Comparison of ENCODE assay signal across 9 cellular contexts in the genomic region with DNA sequence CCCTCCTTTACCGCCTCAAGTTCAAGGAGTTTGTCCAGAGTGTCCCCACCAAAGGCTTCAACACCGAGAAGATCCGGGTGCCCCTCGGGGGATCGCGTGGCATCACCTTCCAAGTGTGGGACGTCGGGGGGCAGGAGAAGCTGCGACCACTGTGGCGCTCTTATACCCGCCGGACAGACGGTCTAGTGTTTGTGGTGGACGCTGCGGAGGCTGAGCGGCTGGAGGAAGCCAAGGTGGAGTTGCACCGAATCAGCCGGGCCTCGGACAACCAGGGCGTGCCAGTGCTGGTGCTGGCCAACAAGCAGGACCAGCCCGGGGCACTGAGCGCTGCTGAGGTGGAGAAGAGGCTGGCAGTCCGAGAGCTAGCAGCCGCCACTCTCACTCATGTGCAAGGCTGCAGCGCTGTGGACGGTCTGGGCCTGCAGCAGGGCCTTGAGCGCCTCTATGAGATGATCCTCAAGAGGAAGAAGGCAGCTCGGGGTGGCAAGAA. TPM values are rescaled to one million over a fixed set of nuclear protein-coding genes. Genes with fewer than 3 reads are reported as not detected.
DNase-seq lines count a peak whose midpoint lies in the region; ATAC-seq and TF ChIP-seq lines count a peak whose summit lies in the region.
"Had no signal": no experiment of that assay in that cellular context is flagged by ENCODE, and none has a peak within 500 bp of the region (broad histone marks: within the 10 kb centered on the region; RNA-seq: fewer than 3 reads in every experiment).

No MANE protein-coding gene starts in this region.

- H3K36me3 ChIP-seq in BE2C = peaks cover 25% of the 10 kb centered on the region
- no peaks in the 10 kb centered on the region for H3K36me3 ChIP-seq in PC-9 (ENCODE audit: low read depth)
- H3K36me3 ChIP-seq: pancreas had no signal

- H3K27me3 ChIP-seq in BE2C (no peaks in the 10 kb centered on the region), PC-9 (ENCODE audit: insufficient read depth, low read depth) (no peaks in the 10 kb centered on the region)
- H3K27me3 ChIP-seq: pancreas had no signal

- H3K4me3 ChIP-seq in BE2C (ENCODE audit: low read depth, low read length) (peak overlapping the region; percentile 90), PC-9 (peak overlapping the region; percentile 60)

- no peak overlapping the region for H3K27ac ChIP-seq in PC-9
- H3K27ac ChIP-seq in epithelial cell of prostate = peak overlapping the region; percentile 87

- CTCF ChIA-PET in PC-9 (lab: Charles Lee) = no interaction called here

- H3K9me3 ChIP-seq in BE2C (no peaks in the 10 kb centered on the region), PC-9 (ENCODE audit: insufficient read depth, low read depth) (no peaks in the 10 kb centered on the region)
- H3K9me3 ChIP-seq: pancreas had no signal

- H3K9me2 ChIP-seq in PC-9 (ENCODE audit: insufficient read depth) = no peaks in the 10 kb centered on the region

- POLR2A ChIA-PET in PC-9 (lab: Charles Lee; ENCODE audit: unreplicated experiment) = interaction anchor here (0.6 to 1.4 kb wide), 4 partner anchors 18 to 173 kb away, joined by 6 to 11 read pairs (median 8); a partner anchor contains a TSS

- H3K4me2 ChIP-seq in PC-9 = peak overlapping the region; percentile 87

- TF ChIP-seq CTCF in BE2C (IDR thresholded peaks at IDR 0.05; ENCODE audit: low read depth, low read length) (no peak), PC-9 (conservative IDR thresholded peaks at IDR 0.05) (no peak), nephron (IDR thresholded peaks at IDR 0.05; ENCODE audit: unreplicated experiment in 3 of 3) (no peak)

- peak overlapping the region; percentile 91 to 96 (median 94) for H3K4me3 Mint-ChIP-seq in nephron

- H3K9me3 Mint-ChIP-seq in nephron = no peaks in the 10 kb centered on the region

- intact Hi-C loops in PC-9 (cut with micrococcal nuclease; ENCODE audit: unreplicated experiment) = no loop called here

- no TSS peak for BruUV-seq in PC-9 (replicated peaks; lab: Mats Ljungman, UMichigan)

- H3K36me3 Mint-ChIP-seq in nephron (ENCODE audit: low read depth) = no peaks in the 10 kb centered on the region

- H3K4me1 Mint-ChIP-seq in nephron = peaks cover 36% of the 10 kb centered on the region

- H2AFZ ChIP-seq in PC-9 = no peak overlapping the region

- peak; percentile 52 for DNase-seq in BE2C
- no peak for DNase-seq in PC-9
- no peak for DNase-seq in epithelial cell of prostate (ENCODE audit: low read depth, low spot score)
- no peak for DNase-seq in NK-92 (lab: John Stamatoyannopoulos, UW; ENCODE audit: unreplicated experiment)
- DNase-seq in NCI-H146 treated with DMSO at 0.1 percent for 48 hours (lab: John Stamatoyannopoulos, UW; ENCODE audit: unreplicated experiment) = no peak
- no peak for DNase-seq in activated CD8-positive, alpha-beta memory T cell treated with anti-CD3 and anti-CD28 coated beads, Interleukin-2, amount 50 U/mL, for 48 hours

- no peak for ATAC-seq in HG03342 (IDR thresholded peaks at IDR 0.05; ENCODE audit: unreplicated experiment)

- H3K79me2 ChIP-seq in PC-9 (ENCODE audit: low read depth) = peaks cover 6% of the 10 kb centered on the region; the same call in 1 of the 2 replicates

- peaks cover 17% of the 10 kb centered on the region for H3K4me1 ChIP-seq in BE2C
- peaks cover 17% of the 10 kb centered on the region for H3K4me1 ChIP-seq in PC-9 (replicated peaks; ENCODE audit: insufficient read depth)
- H3K4me1 ChIP-seq: pancreas had no signal

- H3K27me3 Mint-ChIP-seq in nephron (ENCODE audit: low read depth) = no peaks in the 10 kb centered on the region

- no peaks in the 10 kb centered on the region for H4K20me1 ChIP-seq in PC-9 (ENCODE audit: insufficient read depth)

- peak overlapping the region in 2 of 3 experiments; percentile 80 to 86 for H3K27ac Mint-ChIP-seq in nephron

- no peaks in the 10 kb centered on the region for H3F3A ChIP-seq in PC-9 (ENCODE audit: insufficient read depth, low read depth)

RNA-seq across cellular contexts. Expression of a gene that starts 1.1 kb away (rescaled TPM):
- 78.8 TPM for polyA plus RNA-seq in BE2C (2012; ENCODE audit: insufficient read depth, insufficient read length, low read depth)
- 8.8 and 11.6 TPM in 2 replicates for total RNA-seq in PC-9 (2021)
